ENCODE assay signal across 1 cellular context in genomic region chr2:196566969-196567666, GRCh38.
TF ChIP-seq lines count a peak whose summit lies in the region.

No MANE protein-coding gene starts in this region.

TF ChIP-seq in IMR-90, 13 proteins besides CTCF, POLR2A, EP300 and RAD21:
- TF ChIP-seq NFE2L2 (IDR thresholded peaks at IDR 0.05; ENCODE audit: low read depth, low read length) (no peak), MXI1 (IDR thresholded peaks at IDR 0.05; ENCODE audit: borderline replicate concordance, low read depth, low read length) (no peak), RCOR1 (IDR thresholded peaks at IDR 0.05; ENCODE audit: insufficient replicate concordance, low read length) (no peak), MAFK (IDR thresholded peaks at IDR 0.05; ENCODE audit: low read depth, low read length) (no peak), FOS (IDR thresholded peaks at IDR 0.05; ENCODE audit: low read depth, low read length) (no peak), CEBPB (IDR thresholded peaks at IDR 0.05; ENCODE audit: low read depth, low read length) (no peak), MAZ (IDR thresholded peaks at IDR 0.05; ENCODE audit: borderline replicate concordance, low read depth, low read length) (no peak), USF2 (IDR thresholded peaks at IDR 0.05; ENCODE audit: low read depth, low read length) (no peak), RFX5 (IDR thresholded peaks at IDR 0.05; ENCODE audit: low read depth, low read length) (no peak), CHD1 (IDR thresholded peaks at IDR 0.05; ENCODE audit: low read depth, low read length) (no peak), BHLHE40 (IDR thresholded peaks at IDR 0.05; ENCODE audit: low read depth, low read length) (no peak), SMC3 (IDR thresholded peaks at IDR 0.05; ENCODE audit: low read depth, low read length) (no peak), ELK1 (IDR thresholded peaks at IDR 0.05; ENCODE audit: borderline replicate concordance, low read depth, low read length) (no peak)
